Comparison of ENCODE assay signal across 9 cellular contexts in genomic region chr12:3365416-3366385, GRCh38.
DNase-seq lines count a peak whose midpoint lies in the region; ATAC-seq, FAIRE-seq and TF ChIP-seq lines count a peak whose summit lies in the region.
"Had no signal": no experiment of that assay in that cellular context is flagged by ENCODE, and none has a peak within 500 bp of the region (broad histone marks: within the 10 kb centered on the region; RNA-seq: fewer than 3 reads in every experiment).

No MANE protein-coding gene starts in this region.

- no peak for FAIRE-seq in A549 (lab: Jason Lieb, UNC)

- ATAC-seq in A549 (peak; percentile 68 to 89), lung (ENCODE audit: insufficient read depth, low FRiP score) (peak; percentile 72), HG02885 (IDR thresholded peaks at IDR 0.05; ENCODE audit: poor library complexity, unreplicated experiment) (no peak), GM19467 (IDR thresholded peaks at IDR 0.05; ENCODE audit: unreplicated experiment) (no peak)

- TF ChIP-seq CTCF in A549 (IDR thresholded peaks at IDR 0.05) (no peak), dorsolateral prefrontal cortex (IDR thresholded peaks at IDR 0.05 in 54 of 56, conservative IDR thresholded peaks at IDR 0.05 in 2 of 56; ENCODE audit: low read depth in 1 of 56, partially characterized antibody in 56 of 56) (peak in 20 of 56 donors; percentile 5 to 54 (median 24)), lung (IDR thresholded peaks at IDR 0.05; ENCODE audit: control extremely low read depth, extremely low read depth) (no peak), GM20000 (IDR thresholded peaks at IDR 0.05; ENCODE audit: extremely low read depth, missing control alignments) (no peak)

- no peak overlapping the region for H3K9ac ChIP-seq in HUES48 (ENCODE audit: low read depth, low read length)

- DNase-seq in A549 (ENCODE audit: low read depth in 1 of 2, low spot score in 1 of 2) = peak in 1 of 2 experiments; percentile 21
- peak in 3 of 10 donors; percentile 24 to 70 (median 49) for DNase-seq in dorsolateral prefrontal cortex
- no peak for DNase-seq in lung (ENCODE audit: low spot score)
- no peak for DNase-seq in GM20000 (ENCODE audit: low spot score)
- DNase-seq in HuH-7 (ENCODE audit: low spot score) = no peak
- DNase-seq: PC-9 had no signal

- H3K4me2 ChIP-seq in A549 = peak overlapping the region; percentile 96
- H3K4me2 ChIP-seq: PC-9 had no signal

- peak overlapping the region; percentile 48 for H3K4me3 ChIP-seq in A549
- H3K4me3 ChIP-seq in HUES48 (ENCODE audit: low read depth, low read length) = peak overlapping the region; percentile 65
- peak overlapping the region; percentile 31 to 73 (median 59) for H3K4me3 ChIP-seq in dorsolateral prefrontal cortex
- H3K4me3 ChIP-seq in lung = no peak overlapping the region
- H3K4me3 ChIP-seq: PC-9 had no signal

- H3K4me1 ChIP-seq in A549 (no peaks in the 10 kb centered on the region), HUES48 (ENCODE audit: control insufficient read depth, insufficient read depth, low read length) (no peaks in the 10 kb centered on the region; the same call in 1 of the 2 replicates), lung (ENCODE audit: control insufficient read depth in 2 of 2, insufficient read depth in 2 of 2, low read length in 2 of 2) (peaks cover 0 to 3% of the 10 kb centered on the region in 2 donors)

- intact Hi-C loops in dorsolateral prefrontal cortex (cut with DNase I) = loop anchor here (5.0 to 10.0 kb wide), 2 partner anchors 63 to 129 kb away; partner anchors contain the start of gene PRMT8 (in 1 of the 2)

- peak overlapping the region in 1 of 2 experiments; percentile 56; a peak in 1 of 6 replicates for H3K27ac ChIP-seq in A549
- H3K27ac ChIP-seq in HUES48 (ENCODE audit: low read depth, low read length) = no peak overlapping the region
- peak overlapping the region in 19 of 59 donors; percentile 9 to 75 (median 45) for H3K27ac ChIP-seq in dorsolateral prefrontal cortex
- no peak overlapping the region for H3K27ac ChIP-seq in lung (ENCODE audit: low read depth in 1 of 2, low read length in 1 of 2)
- H3K27ac ChIP-seq: PC-9 had no signal

- no peak for TF ChIP-seq POLR2A in A549 (IDR thresholded peaks at IDR 0.05; ENCODE audit: low read length)

- no peak for TF ChIP-seq RAD21 in A549 (conservative IDR thresholded peaks at IDR 0.05 in 1 of 2, IDR thresholded peaks at IDR 0.05 in 1 of 2)

- no peaks in the 10 kb centered on the region for H3K36me3 ChIP-seq in HUES48 (ENCODE audit: control insufficient read depth, insufficient read depth, low read length)
- H3K36me3 ChIP-seq in lung (ENCODE audit: control insufficient read depth in 2 of 2, insufficient read depth in 2 of 2, low read length in 2 of 2) = no peaks in the 10 kb centered on the region

- WGBS in A549 (ENCODE audit: missing lambda C conversion rate) = 19% methylated on average over 14 of the region's 84 CpGs
- WGBS in lung, 2 donors = 4 to 8% methylated on average over 49 to 84 of the region's 84 CpGs

- POLR2A ChIA-PET in A549 (lab: Yijun Ruan, JAX) = no interaction called here

- H3K9me3 ChIP-seq in A549 (no peaks in the 10 kb centered on the region), HUES48 (ENCODE audit: control insufficient read depth, insufficient read depth, low read length) (no peaks in the 10 kb centered on the region), lung (ENCODE audit: control insufficient read depth in 2 of 2, insufficient read depth in 1 of 2, low read length in 1 of 2) (peaks cover 0 to 4% of the 10 kb centered on the region in 2 donors)

- peaks cover 44% of the 10 kb centered on the region for H3K27me3 ChIP-seq in HUES48 (ENCODE audit: control insufficient read depth, insufficient read depth, low read length)
- peaks cover 0 to 16% (median 0%) of the 10 kb centered on the region in 45 donors for H3K27me3 ChIP-seq in dorsolateral prefrontal cortex
- H3K27me3 ChIP-seq in lung (ENCODE audit: control insufficient read depth, insufficient read depth) = peaks cover 4% of the 10 kb centered on the region

- CTCF ChIA-PET in A549 (lab: Yijun Ruan, JAX) = interaction anchor here (0.6 kb wide), 2 partner anchors 419 to 606 kb away, joined by 3 read pairs; no protein-coding TSS in a partner anchor

- no peak for TF ChIP-seq EP300 in A549 (IDR thresholded peaks at IDR 0.05)

TF ChIP-seq in A549, 52 proteins besides CTCF, POLR2A, EP300 and RAD21:
- TF ChIP-seq MAFK (IDR thresholded peaks at IDR 0.05; ENCODE audit: partially characterized antibody) = no peak
- no peak for TF ChIP-seq USF2 (IDR thresholded peaks at IDR 0.05)
- no peak for TF ChIP-seq HOXB5 (CRISPR knock-in tag; IDR thresholded peaks at IDR 0.05)
- no peak for TF ChIP-seq MAX (IDR thresholded peaks at IDR 0.05)
TF ChIP-seq in A549: peak in this region for 0.

Comparison
In these comparisons a context has a peak if more than half of its experiments do, and no peak if none do; other contexts are left out.
1. ATAC-seq: peak in A549 (2 of 2) and lung (single experiment); none in HG02885 (single experiment) and GM19467 (single experiment).